Comparison of ENCODE assay signal across 1 cellular context in genomic region chr1:182388392-182389134, GRCh38.
TF ChIP-seq lines count a peak whose summit lies in the region.

No MANE protein-coding gene starts in this region.

TF ChIP-seq in WTC11, 78 proteins besides CTCF, POLR2A, EP300 and RAD21 (continued from another document):
- TF ChIP-seq AFF4 (CRISPR knock-in tag; IDR thresholded peaks at IDR 0.05; ENCODE audit: borderline replicate concordance) (no peak), NR1H2 (CRISPR knock-in tag; IDR thresholded peaks at IDR 0.05) (no peak), ZNF121 (CRISPR knock-in tag; IDR thresholded peaks at IDR 0.05) (no peak), ZNF416 (CRISPR knock-in tag; IDR thresholded peaks at IDR 0.05) (no peak), JUN (CRISPR knock-in tag; IDR thresholded peaks at IDR 0.05) (no peak), RORB (CRISPR knock-in tag; IDR thresholded peaks at IDR 0.05) (no peak), FOXK1 (CRISPR knock-in tag; IDR thresholded peaks at IDR 0.05) (no peak), ZSCAN18 (CRISPR knock-in tag; IDR thresholded peaks at IDR 0.05) (no peak), ZNF512 (CRISPR knock-in tag; IDR thresholded peaks at IDR 0.05; ENCODE audit: borderline replicate concordance) (no peak), ZMAT4 (CRISPR knock-in tag; IDR thresholded peaks at IDR 0.05) (no peak)
- TF ChIP-seq, protein P1, sequence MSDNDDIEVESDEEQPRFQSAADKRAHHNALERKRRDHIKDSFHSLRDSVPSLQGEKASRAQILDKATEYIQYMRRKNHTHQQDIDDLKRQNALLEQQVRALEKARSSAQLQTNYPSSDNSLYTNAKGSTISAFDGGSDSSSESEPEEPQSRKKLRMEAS (CRISPR knock-in tag; IDR thresholded peaks at IDR 0.05): no peak
- TF ChIP-seq, protein P2, sequence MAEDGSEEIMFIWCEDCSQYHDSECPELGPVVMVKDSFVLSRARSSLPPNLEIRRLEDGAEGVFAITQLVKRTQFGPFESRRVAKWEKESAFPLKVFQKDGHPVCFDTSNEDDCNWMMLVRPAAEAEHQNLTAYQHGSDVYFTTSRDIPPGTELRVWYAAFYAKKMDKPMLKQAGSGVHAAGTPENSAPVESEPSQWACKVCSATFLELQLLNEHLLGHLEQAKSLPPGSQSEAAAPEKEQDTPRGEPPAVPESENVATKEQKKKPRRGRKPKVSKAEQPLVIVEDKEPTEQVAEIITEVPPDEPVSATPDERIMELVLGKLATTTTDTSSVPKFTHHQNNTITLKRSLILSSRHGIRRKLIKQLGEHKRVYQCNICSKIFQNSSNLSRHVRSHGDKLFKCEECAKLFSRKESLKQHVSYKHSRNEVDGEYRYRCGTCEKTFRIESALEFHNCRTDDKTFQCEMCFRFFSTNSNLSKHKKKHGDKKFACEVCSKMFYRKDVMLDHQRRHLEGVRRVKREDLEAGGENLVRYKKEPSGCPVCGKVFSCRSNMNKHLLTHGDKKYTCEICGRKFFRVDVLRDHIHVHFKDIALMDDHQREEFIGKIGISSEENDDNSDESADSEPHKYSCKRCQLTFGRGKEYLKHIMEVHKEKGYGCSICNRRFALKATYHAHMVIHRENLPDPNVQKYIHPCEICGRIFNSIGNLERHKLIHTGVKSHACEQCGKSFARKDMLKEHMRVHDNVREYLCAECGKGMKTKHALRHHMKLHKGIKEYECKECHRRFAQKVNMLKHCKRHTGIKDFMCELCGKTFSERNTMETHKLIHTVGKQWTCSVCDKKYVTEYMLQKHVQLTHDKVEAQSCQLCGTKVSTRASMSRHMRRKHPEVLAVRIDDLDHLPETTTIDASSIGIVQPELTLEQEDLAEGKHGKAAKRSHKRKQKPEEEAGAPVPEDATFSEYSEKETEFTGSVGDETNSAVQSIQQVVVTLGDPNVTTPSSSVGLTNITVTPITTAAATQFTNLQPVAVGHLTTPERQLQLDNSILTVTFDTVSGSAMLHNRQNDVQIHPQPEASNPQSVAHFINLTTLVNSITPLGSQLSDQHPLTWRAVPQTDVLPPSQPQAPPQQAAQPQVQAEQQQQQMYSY (CRISPR knock-in tag; IDR thresholded peaks at IDR 0.05): no peak
- TF ChIP-seq, protein P3, sequence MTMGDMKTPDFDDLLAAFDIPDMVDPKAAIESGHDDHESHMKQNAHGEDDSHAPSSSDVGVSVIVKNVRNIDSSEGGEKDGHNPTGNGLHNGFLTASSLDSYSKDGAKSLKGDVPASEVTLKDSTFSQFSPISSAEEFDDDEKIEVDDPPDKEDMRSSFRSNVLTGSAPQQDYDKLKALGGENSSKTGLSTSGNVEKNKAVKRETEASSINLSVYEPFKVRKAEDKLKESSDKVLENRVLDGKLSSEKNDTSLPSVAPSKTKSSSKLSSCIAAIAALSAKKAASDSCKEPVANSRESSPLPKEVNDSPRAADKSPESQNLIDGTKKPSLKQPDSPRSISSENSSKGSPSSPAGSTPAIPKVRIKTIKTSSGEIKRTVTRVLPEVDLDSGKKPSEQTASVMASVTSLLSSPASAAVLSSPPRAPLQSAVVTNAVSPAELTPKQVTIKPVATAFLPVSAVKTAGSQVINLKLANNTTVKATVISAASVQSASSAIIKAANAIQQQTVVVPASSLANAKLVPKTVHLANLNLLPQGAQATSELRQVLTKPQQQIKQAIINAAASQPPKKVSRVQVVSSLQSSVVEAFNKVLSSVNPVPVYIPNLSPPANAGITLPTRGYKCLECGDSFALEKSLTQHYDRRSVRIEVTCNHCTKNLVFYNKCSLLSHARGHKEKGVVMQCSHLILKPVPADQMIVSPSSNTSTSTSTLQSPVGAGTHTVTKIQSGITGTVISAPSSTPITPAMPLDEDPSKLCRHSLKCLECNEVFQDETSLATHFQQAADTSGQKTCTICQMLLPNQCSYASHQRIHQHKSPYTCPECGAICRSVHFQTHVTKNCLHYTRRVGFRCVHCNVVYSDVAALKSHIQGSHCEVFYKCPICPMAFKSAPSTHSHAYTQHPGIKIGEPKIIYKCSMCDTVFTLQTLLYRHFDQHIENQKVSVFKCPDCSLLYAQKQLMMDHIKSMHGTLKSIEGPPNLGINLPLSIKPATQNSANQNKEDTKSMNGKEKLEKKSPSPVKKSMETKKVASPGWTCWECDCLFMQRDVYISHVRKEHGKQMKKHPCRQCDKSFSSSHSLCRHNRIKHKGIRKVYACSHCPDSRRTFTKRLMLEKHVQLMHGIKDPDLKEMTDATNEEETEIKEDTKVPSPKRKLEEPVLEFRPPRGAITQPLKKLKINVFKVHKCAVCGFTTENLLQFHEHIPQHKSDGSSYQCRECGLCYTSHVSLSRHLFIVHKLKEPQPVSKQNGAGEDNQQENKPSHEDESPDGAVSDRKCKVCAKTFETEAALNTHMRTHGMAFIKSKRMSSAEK (CRISPR knock-in tag; IDR thresholded peaks at IDR 0.05; ENCODE audit: borderline replicate concordance): no peak
